21 cellular contexts compared by ENCODE assay signal in genomic region chr3:100225193-100225592, GRCh38. TPM values are rescaled to one million over a fixed set of nuclear protein-coding genes. Genes with fewer than 3 reads are reported as not detected.
DNase-seq lines count a peak whose midpoint lies in the region; ATAC-seq, FAIRE-seq and TF ChIP-seq lines count a peak whose summit lies in the region.
"Had no signal": no experiment of that assay in that cellular context is flagged by ENCODE, and none has a peak within 500 bp of the region (broad histone marks: within the 10 kb centered on the region; RNA-seq: fewer than 3 reads in every experiment).

No MANE protein-coding gene starts in this region.

- H3K27ac ChIP-seq in IMR-90 (ENCODE audit: insufficient read depth, low read length) (no peak overlapping the region), testis (no peak overlapping the region), right cardiac atrium (ENCODE audit: low read length) (no peak overlapping the region)
- H3K27ac ChIP-seq: BLaER1, C4-2B had no signal

- H3K4me1 ChIP-seq in IMR-90 (ENCODE audit: control insufficient read depth, insufficient read depth, low read length) (peaks cover 7% of the 10 kb centered on the region; the same call in 1 of the 2 replicates), testis (no peaks in the 10 kb centered on the region), right cardiac atrium (ENCODE audit: control insufficient read depth, insufficient read depth, low read length) (peaks cover 2% of the 10 kb centered on the region)
- H3K4me1 ChIP-seq: BE2C, BLaER1 had no signal

- no peak overlapping the region for H3K18ac ChIP-seq in IMR-90 (ENCODE audit: low read depth, low read length)

- in situ Hi-C loops in IMR-90 (cut with MboI; ENCODE audit: low sequenced_read_pairs), result no loop called here

- no peak for DNase-seq in HTR-8/SVneo (ENCODE audit: insufficient read length, low spot score)
- DNase-seq in IMR-90, result no peak
- no peak for DNase-seq in testis
- no peak for DNase-seq in right cardiac atrium
- DNase-seq in sciatic nerve (ENCODE audit: low spot score), result no peak
- DNase-seq: 8988T; ACHN; BE2C; Caco-2; Calu3; CD4-positive, alpha-beta T cell; CD8-positive, alpha-beta T cell; DMS79 treated with DMSO at 0.1 percent for 48 hours; GF-D8 had no signal

- intact Hi-C loops in IMR-90 (cut with micrococcal nuclease) (no loop called here), testis (cut with DNase I; ENCODE audit: low total_unique reads) (no loop called here), right cardiac atrium (cut with DNase I) (no loop called here), sciatic nerve (cut with DNase I) (no loop called here)

- no peak overlapping the region for H3K23ac ChIP-seq in IMR-90 (ENCODE audit: low read depth, low read length)

- H2BK5ac ChIP-seq in IMR-90 (ENCODE audit: low read depth, low read length, poor library complexity, severe bottlenecking), result no peak overlapping the region

- no peaks in the 10 kb centered on the region for H3K9me1 ChIP-seq in IMR-90 (ENCODE audit: insufficient read depth, low read length)

- FAIRE-seq in HTR-8/SVneo (lab: Jason Lieb, UNC), result peak; percentile 57
- FAIRE-seq: A204.1, D721Med, G401.6, GM12891, GM19239 had no signal

- ATAC-seq in IMR-90 (ENCODE audit: low read depth), result no peak
- ATAC-seq in right cardiac atrium, result no peak
- no peak for ATAC-seq in sciatic nerve
- ATAC-seq: CD8-positive, alpha-beta T cell had no signal

- TF ChIP-seq CTCF in IMR-90 (conservative IDR thresholded peaks at IDR 0.05; ENCODE audit: low read depth, low read length), result no peak
- no peak for TF ChIP-seq CTCF in testis (IDR thresholded peaks at IDR 0.05)

- H3K27me3 ChIP-seq in IMR-90 (ENCODE audit: control insufficient read depth, insufficient read depth, low read length) (no peaks in the 10 kb centered on the region), testis (no peaks in the 10 kb centered on the region), right cardiac atrium (ENCODE audit: control insufficient read depth, insufficient read depth) (no peaks in the 10 kb centered on the region)
- H3K27me3 ChIP-seq: BE2C, BLaER1 had no signal

- no peak for TF ChIP-seq RAD21 in IMR-90 (IDR thresholded peaks at IDR 0.05; ENCODE audit: low read length)

- H4K91ac ChIP-seq in IMR-90 (ENCODE audit: insufficient read depth, low read depth, low read length), result no peak overlapping the region

- no peak overlapping the region for H3K56ac ChIP-seq in IMR-90 (ENCODE audit: extremely low read depth, insufficient read depth, low read length)

- CTCF ChIA-PET in IMR-90 (lab: Yijun Ruan, JAX), result no interaction called here

- peak overlapping the region; percentile 71; the same call in 1 of the 2 replicates for H2BK20ac ChIP-seq in IMR-90 (ENCODE audit: low read depth, low read length)

- no TSS peak for BruUV-seq in IMR-90 (replicated peaks; lab: Mats Ljungman, UMichigan)

- no peak overlapping the region for H2AK5ac ChIP-seq in IMR-90 (ENCODE audit: low read depth, low read length)

- no peaks in the 10 kb centered on the region for H3K79me1 ChIP-seq in IMR-90 (ENCODE audit: low read depth in 1 of 2, low read length in 2 of 2)

- H3K14ac ChIP-seq in IMR-90 (replicated peaks; ENCODE audit: low read depth, low read length), result no peak overlapping the region

- H4K20me1 ChIP-seq in IMR-90 (ENCODE audit: insufficient read depth, low read length), result no peaks in the 10 kb centered on the region
- H4K20me1 ChIP-seq: BLaER1 had no signal

- no peak overlapping the region for H2AFZ ChIP-seq in IMR-90 (replicated peaks; ENCODE audit: low read length, poor library complexity)

- no peaks in the 10 kb centered on the region for H3K36me3 ChIP-seq in IMR-90 (ENCODE audit: control insufficient read depth, insufficient read depth, low read length)
- no peaks in the 10 kb centered on the region for H3K36me3 ChIP-seq in testis (ENCODE audit: low read depth, missing control alignments)
- H3K36me3 ChIP-seq: BE2C, BLaER1 had no signal

- TF ChIP-seq POLR2A in IMR-90 (IDR thresholded peaks at IDR 0.05; ENCODE audit: low read depth, low read length), result no peak
- TF ChIP-seq POLR2A in testis (IDR thresholded peaks at IDR 0.05), result no peak

- WGBS in IMR-90 (ENCODE audit: extremely low coverage in 2 of 2, insufficient read length in 1 of 2), 2 experiments, result 98% methylated on average over 17 of the region's 26 CpGs; no CpG with 5 or more reads in 1 of the 2 experiments
- 71 to 83% methylated on average over 26 of the region's 26 CpGs for WGBS in testis, 2 donors
- 95% methylated on average over 26 of the region's 26 CpGs for WGBS in right cardiac atrium

- dilution Hi-C loops in IMR-90 (cut with HindIII; ENCODE audit: low sequenced_read_pairs, unreplicated experiment), result no loop called here

- no peak overlapping the region for H2BK15ac ChIP-seq in IMR-90 (ENCODE audit: low read depth, low read length)

- H4K8ac ChIP-seq in IMR-90 (ENCODE audit: low read depth in 2 of 2, low read length in 2 of 2), result no peak overlapping the region

- no peak overlapping the region for H3K9ac ChIP-seq in IMR-90 (ENCODE audit: low read depth, low read length)
- H3K9ac ChIP-seq: BLaER1 had no signal

- no peak overlapping the region for H2AK9ac ChIP-seq in IMR-90 (replicated peaks; ENCODE audit: low read depth, low read length, poor library complexity)

- H4K5ac ChIP-seq in IMR-90 (ENCODE audit: low read depth, low read length), result no peak overlapping the region

- H3K9me3 ChIP-seq in IMR-90 (ENCODE audit: control insufficient read depth, insufficient read depth, low read length) (peaks cover 2% of the 10 kb centered on the region), testis (no peaks in the 10 kb centered on the region), right cardiac atrium (ENCODE audit: control insufficient read depth, low read length) (no peaks in the 10 kb centered on the region)
- H3K9me3 ChIP-seq: BE2C, Caco-2 had no signal

- POLR2A ChIA-PET in IMR-90 (lab: Charles Lee; ENCODE audit: unreplicated experiment), result no interaction called here

- no peak overlapping the region for H3K4ac ChIP-seq in IMR-90 (ENCODE audit: low read depth, low read length)

- no peak overlapping the region for H3K4me2 ChIP-seq in IMR-90 (ENCODE audit: low read depth, low read length)
- H3K4me2 ChIP-seq: BLaER1 had no signal

- no peak overlapping the region for H3K4me3 ChIP-seq in IMR-90 (ENCODE audit: insufficient read depth, low read depth, low read length)
- H3K4me3 ChIP-seq in testis, result peak overlapping the region; percentile 31 to 36
- no peak overlapping the region for H3K4me3 ChIP-seq in right cardiac atrium (ENCODE audit: low read length)
- H3K4me3 ChIP-seq: BLaER1 had no signal

- H2BK120ac ChIP-seq in IMR-90 (ENCODE audit: low read depth, low read length), result no peak overlapping the region

TF ChIP-seq in IMR-90, 13 proteins besides CTCF, POLR2A, EP300 and RAD21:
- TF ChIP-seq CEBPB (IDR thresholded peaks at IDR 0.05; ENCODE audit: low read depth, low read length), result no peak
- TF ChIP-seq ELK1 (IDR thresholded peaks at IDR 0.05; ENCODE audit: borderline replicate concordance, low read depth, low read length), result no peak
- TF ChIP-seq BHLHE40 (IDR thresholded peaks at IDR 0.05; ENCODE audit: low read depth, low read length), result no peak
- no peak for TF ChIP-seq RCOR1 (IDR thresholded peaks at IDR 0.05; ENCODE audit: insufficient replicate concordance, low read length)
- TF ChIP-seq NFE2L2 (IDR thresholded peaks at IDR 0.05; ENCODE audit: low read depth, low read length), result no peak
- TF ChIP-seq MXI1 (IDR thresholded peaks at IDR 0.05; ENCODE audit: borderline replicate concordance, low read depth, low read length), result no peak
- no peak for TF ChIP-seq CHD1 (IDR thresholded peaks at IDR 0.05; ENCODE audit: low read depth, low read length)
- TF ChIP-seq FOS (IDR thresholded peaks at IDR 0.05; ENCODE audit: low read depth, low read length), result no peak
- no peak for TF ChIP-seq USF2 (IDR thresholded peaks at IDR 0.05; ENCODE audit: low read depth, low read length)
- no peak for TF ChIP-seq RFX5 (IDR thresholded peaks at IDR 0.05; ENCODE audit: low read depth, low read length)
- TF ChIP-seq SMC3 (IDR thresholded peaks at IDR 0.05; ENCODE audit: low read depth, low read length), result no peak
- no peak for TF ChIP-seq MAFK (IDR thresholded peaks at IDR 0.05; ENCODE audit: low read depth, low read length)
- TF ChIP-seq MAZ (IDR thresholded peaks at IDR 0.05; ENCODE audit: borderline replicate concordance, low read depth, low read length), result no peak

RNA-seq across cellular contexts. Expression of gene TBC1D23, which starts 35.6 kb away (rescaled TPM):
- total RNA-seq in IMR-90 (2012; rRNA removed) (67.0 and 123 TPM in 2 replicates), testis (10 to 100 TPM; 28.7 to 35.6 TPM), right cardiac atrium (10 to 100 TPM; 26.1 to 37.4 (median 32.3) TPM), sciatic nerve (67.7 TPM)
- polyA plus RNA-seq in IMR-90 (2012; rRNA removed) (16.3 and 21.2 TPM in 2 replicates), testis (ENCODE audit: insufficient read depth, low read depth, low replicate concordance) (20.6 TPM), right cardiac atrium (15.0 TPM)
- polyA plus RNA-seq in IMR-90 (2012; cell fraction: cytosol; rRNA removed), result 3.2 and 4.0 TPM in 2 replicates
- 3.0 and 24.5 TPM in 2 replicates for polyA plus RNA-seq in IMR-90 (2012; cell fraction: nucleus; rRNA removed; ENCODE audit: low replicate concordance)

Comparison
In these comparisons a context has a peak if more than half of its experiments do, and no peak if none do; other contexts are left out.
1. H3K4me3 ChIP-seq: peak in testis (2 of 2); none in IMR-90 (single experiment) and right cardiac atrium (single experiment).